In the genomic region with DNA sequence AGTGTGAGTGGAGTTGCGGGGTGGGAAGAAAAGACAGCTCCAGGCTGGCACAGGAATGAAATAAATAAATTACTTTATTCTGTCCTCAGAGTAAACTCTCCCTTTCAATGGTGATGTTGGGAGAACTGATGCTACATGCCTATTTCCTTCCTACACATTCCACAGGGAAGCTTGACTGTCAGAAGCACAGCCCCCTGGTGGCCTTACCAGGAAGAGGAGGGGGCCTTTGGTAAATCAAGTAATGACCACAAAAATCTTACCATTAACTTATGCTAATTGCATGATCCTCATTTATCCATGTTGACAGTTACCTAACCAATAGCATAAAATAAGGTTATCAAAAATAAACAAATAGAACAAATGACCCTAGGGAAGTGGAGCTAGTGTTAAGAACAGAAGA, we compare ENCODE assay signal across 13 cellular contexts.
A peak's percentile ranks its signal among the peaks of the same experiment; 100 is the strongest.
DNase-seq lines count a peak whose midpoint lies in the region; ATAC-seq, FAIRE-seq and TF ChIP-seq lines count a peak whose summit lies in the region.
"Had no signal": no experiment of that assay in that cellular context is flagged by ENCODE, and none has a peak within 500 bp of the region (broad histone marks: within the 10 kb centered on the region; RNA-seq: fewer than 3 reads in every experiment).

No MANE protein-coding gene starts in this region.

- TF ChIP-seq CTCF in bronchial epithelial cell (IDR thresholded peaks at IDR 0.05; ENCODE audit: insufficient read depth, low read length, severe bottlenecking) (peak; percentile 26), nephron progenitor cell (IDR thresholded peaks at IDR 0.05) (peak; percentile 70), spleen (IDR thresholded peaks at IDR 0.05 in 8 of 11, conservative IDR thresholded peaks at IDR 0.05 in 3 of 11) (peak in 1 of 11 experiments; percentile 11)

- TF ChIP-seq POLR2A in spleen (IDR thresholded peaks at IDR 0.05) = no peak

- no peaks in the 10 kb centered on the region for H3K36me3 ChIP-seq in bronchial epithelial cell (ENCODE audit: control insufficient read depth, insufficient read depth, low read length)
- H3K36me3 ChIP-seq in spleen = no peaks in the 10 kb centered on the region
- H3K36me3 ChIP-seq: thoracic aorta had no signal

- peaks cover 0 to 6% (median 1%) of the 10 kb centered on the region in 8 donors for H3K9me3 ChIP-seq in spleen
- H3K9me3 ChIP-seq: thoracic aorta had no signal

- H3K27me3 Mint-ChIP-seq in nephron progenitor cell (ENCODE audit: low read depth, poor library complexity) = no peaks in the 10 kb centered on the region

- no peaks in the 10 kb centered on the region for H3K4me1 ChIP-seq in spleen

- no peak for FAIRE-seq in bronchial epithelial cell (lab: Jason Lieb, UNC)

- TF ChIP-seq EP300 in Ishikawa (IDR thresholded peaks at IDR 0.05; ENCODE audit: borderline replicate concordance) = no peak

- H3K27me3 ChIP-seq in bronchial epithelial cell (ENCODE audit: control insufficient read depth, insufficient read depth, low read length) = no peaks in the 10 kb centered on the region
- no peaks in the 10 kb centered on the region for H3K27me3 ChIP-seq in spleen (replicated peaks in 1 of 7)

- H3K4me3 Mint-ChIP-seq in nephron progenitor cell = no peak overlapping the region
- H3K4me3 Mint-ChIP-seq: naive B cell had no signal

- TF ChIP-seq RAD21 in Ishikawa (IDR thresholded peaks at IDR 0.05; ENCODE audit: low read depth) = 0 out of 2 replicates have a peak, but pooled peaks have one; percentile 7

- no peak overlapping the region for H3K27ac Mint-ChIP-seq in nephron progenitor cell
- H3K27ac Mint-ChIP-seq: naive B cell had no signal

- no peaks in the 10 kb centered on the region for H3K4me1 Mint-ChIP-seq in nephron progenitor cell
- H3K4me1 Mint-ChIP-seq: naive B cell had no signal

- 68 to 97% (median 82%) methylated on average over 1 of the region's 1 CpG for WGBS in spleen, 5 donors

- no peaks in the 10 kb centered on the region for H3K9me3 Mint-ChIP-seq in nephron progenitor cell

- H3K36me3 Mint-ChIP-seq in nephron progenitor cell (ENCODE audit: low read depth) = no peaks in the 10 kb centered on the region
- H3K36me3 Mint-ChIP-seq: naive B cell had no signal

- no peak overlapping the region for H3K27ac ChIP-seq in spleen
- H3K27ac ChIP-seq: SK-N-MC, thoracic aorta had no signal

- H3K4me3 ChIP-seq in bronchial epithelial cell (ENCODE audit: low read depth, low read length) (no peak overlapping the region), spleen (no peak overlapping the region)
- H3K4me3 ChIP-seq: SK-N-MC, thoracic aorta had no signal

- DNase-seq in Daoy (ENCODE audit: low read depth) (peak; percentile 21), bronchial epithelial cell (ENCODE audit: low read depth) (peak; percentile 12), nephron progenitor cell (peak; percentile 47), spleen (no peak), NCI-H2171 (lab: John Stamatoyannopoulos, UW) (no peak), putamen (ENCODE audit: low spot score) (no peak)
- DNase-seq: amniotic stem cell, naive B cell, NCI-H146 had no signal

- intact Hi-C loops in spleen (cut with DNase I; ENCODE audit: low total_unique reads) = no loop called here

- ATAC-seq in GM18870 (IDR thresholded peaks at IDR 0.05; ENCODE audit: unreplicated experiment) = no peak

TF ChIP-seq in Ishikawa, 13 proteins besides CTCF, POLR2A, EP300 and RAD21:
- TF ChIP-seq, protein P1, sequence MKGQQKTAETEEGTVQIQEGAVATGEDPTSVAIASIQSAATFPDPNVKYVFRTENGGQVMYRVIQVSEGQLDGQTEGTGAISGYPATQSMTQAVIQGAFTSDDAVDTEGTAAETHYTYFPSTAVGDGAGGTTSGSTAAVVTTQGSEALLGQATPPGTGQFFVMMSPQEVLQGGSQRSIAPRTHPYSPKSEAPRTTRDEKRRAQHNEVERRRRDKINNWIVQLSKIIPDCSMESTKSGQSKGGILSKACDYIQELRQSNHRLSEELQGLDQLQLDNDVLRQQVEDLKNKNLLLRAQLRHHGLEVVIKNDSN (IDR thresholded peaks at IDR 0.05) = no peak
- no peak for TF ChIP-seq CEBPB (IDR thresholded peaks at IDR 0.05)
TF ChIP-seq in Ishikawa: peak in this region for 0.

Comparison
In these comparisons a context has a peak if more than half of its experiments do, and no peak if none do; other contexts are left out.
1. DNase-seq: peak in Daoy (single experiment), bronchial epithelial cell (single experiment) and nephron progenitor cell (single experiment); none in spleen (single experiment), NCI-H2171 (single experiment) and putamen (single experiment).